In the genomic region with DNA sequence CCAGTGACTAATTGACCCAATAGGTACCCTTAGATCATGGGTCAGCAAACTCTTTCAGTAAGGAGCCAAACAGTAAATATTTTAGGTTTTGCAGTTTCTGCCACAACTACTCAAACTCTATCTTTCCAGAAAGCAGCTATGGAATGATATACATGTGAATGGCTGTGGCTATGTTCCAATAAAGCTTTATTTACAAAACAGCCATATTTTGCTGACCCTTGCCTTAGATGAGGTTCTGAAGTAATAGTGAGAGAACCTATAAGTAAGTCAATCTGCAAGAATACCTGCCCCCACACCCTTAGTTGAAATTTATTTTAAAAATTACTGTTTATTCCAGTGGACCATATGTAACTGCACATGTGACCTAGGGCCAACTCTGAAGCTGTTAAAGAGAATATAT, we compare ENCODE assay signal across 17 cellular contexts.
"Had no signal": no experiment of that assay in that cellular context is flagged by ENCODE, and none has a peak within 500 bp of the region (broad histone marks: within the 10 kb centered on the region; RNA-seq: fewer than 3 reads in every experiment).

No MANE protein-coding gene starts in this region.

- H3K36me3 ChIP-seq: breast epithelium, left ventricle myocardium inferior, ovary, thyroid gland, WERI-Rb-1 had no signal

- DNase-seq: activated CD4-positive, alpha-beta T cell treated with anti-CD3 and anti-CD28 coated beads, Interleukin-2, amount 50 U/mL, for 4 hours; activated effector memory CD4-positive, alpha-beta T cell treated with anti-CD3 and anti-CD28 coated beads, Interleukin-2, amount 50 U/mL, for 16 hours; activated naive CD4-positive, alpha-beta T cell treated with anti-CD3 and anti-CD28 coated beads, Interleukin-2, amount 50 U/mL, for 16 hours; activated T-cell treated with anti-CD3 and anti-CD28 coated beads, Interleukin-2, amount 50 U/mL, for 72 hours; aorta; effector CD4-positive, alpha-beta T cell; immature natural killer cell; left ventricle myocardium inferior; mucosa of descending colon; naive thymus-derived CD4-positive, alpha-beta T cell; ovary; stimulated activated CD4-positive, alpha-beta T cell treated with anti-CD3 and anti-CD28 coated beads, Interleukin-2, amount 100 ng/mL, for 24 hours; stimulated activated naive CD4-positive, alpha-beta T cell treated with Interleukin-2 at 50 U/mL for 16 hours; thyroid gland; WERI-Rb-1 had no signal

- H3K9me3 ChIP-seq: breast epithelium, left ventricle myocardium inferior, mucosa of descending colon, ovary, thyroid gland had no signal

- H3K4me3 ChIP-seq: breast epithelium, left ventricle myocardium inferior, mucosa of descending colon, ovary, thyroid gland had no signal

- H3K9me3 Mint-ChIP-seq: activated T-cell treated with anti-CD3 and anti-CD28 coated beads, Interleukin-2, amount 50 U/mL, for 72 hours; immature natural killer cell; naive thymus-derived CD4-positive, alpha-beta T cell had no signal

- H3K27ac ChIP-seq: breast epithelium, left ventricle myocardium inferior, ovary, thyroid gland, WERI-Rb-1 had no signal

- H3K27ac Mint-ChIP-seq: immature natural killer cell; naive thymus-derived CD4-positive, alpha-beta T cell had no signal

- ATAC-seq: activated T-cell treated with anti-CD3 and anti-CD28 coated beads, Interleukin-2, amount 50 U/mL, for 72 hours; esophagus mucosa; mucosa of descending colon; naive thymus-derived CD4-positive, alpha-beta T cell had no signal

- H3K4me3 Mint-ChIP-seq: activated T-cell treated with anti-CD3 and anti-CD28 coated beads, Interleukin-2, amount 50 U/mL, for 72 hours; immature natural killer cell; naive thymus-derived CD4-positive, alpha-beta T cell had no signal

- H3K4me1 Mint-ChIP-seq: immature natural killer cell had no signal

- H3K27me3 ChIP-seq: breast epithelium, ovary, thyroid gland had no signal

- H3K27me3 Mint-ChIP-seq: naive thymus-derived CD4-positive, alpha-beta T cell had no signal

- H3K4me1 ChIP-seq: breast epithelium, thyroid gland had no signal

- H3K36me3 Mint-ChIP-seq: immature natural killer cell had no signal
